ENCODE assay signal across 15 cellular contexts in the genomic region with DNA sequence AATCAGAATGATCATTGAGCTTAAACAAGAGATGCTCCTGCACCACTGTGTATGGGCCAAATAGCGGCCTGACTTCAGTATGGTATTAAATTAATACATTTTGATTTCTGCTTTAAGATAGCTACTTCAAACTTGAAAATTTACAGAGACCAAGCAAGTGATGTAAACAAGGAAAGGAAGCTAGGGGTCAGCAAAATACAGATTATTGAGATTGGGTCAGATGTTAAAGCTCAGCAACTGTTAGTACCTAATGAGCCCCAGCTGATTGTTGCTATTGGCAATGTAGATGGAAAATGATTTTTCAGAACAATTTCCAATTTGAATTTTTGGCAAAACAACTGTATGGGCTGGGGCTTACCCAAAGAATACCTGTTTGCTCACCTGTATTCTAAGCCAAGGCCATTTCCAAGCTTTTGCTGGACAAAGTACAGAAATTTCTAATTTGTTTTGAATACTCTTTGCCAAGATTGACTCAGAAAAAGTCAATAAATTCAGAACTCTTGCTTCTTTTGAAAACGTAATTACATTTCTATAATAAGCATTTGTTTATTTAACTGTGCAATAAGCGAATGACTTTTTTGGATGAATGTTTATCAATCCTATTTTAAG. TPM values are rescaled to one million over a fixed set of nuclear protein-coding genes. Genes with fewer than 3 reads are reported as not detected.
A peak's percentile ranks its signal among the peaks of the same experiment; 100 is the strongest.
DNase-seq lines count a peak whose midpoint lies in the region; ATAC-seq, FAIRE-seq and TF ChIP-seq lines count a peak whose summit lies in the region.
"Had no signal": no experiment of that assay in that cellular context is flagged by ENCODE, and none has a peak within 500 bp of the region (broad histone marks: within the 10 kb centered on the region; RNA-seq: fewer than 3 reads in every experiment).

No MANE protein-coding gene starts in this region.

- H2AFZ ChIP-seq in HCT116 (ENCODE audit: low read depth, low read length, poor library complexity, severe bottlenecking): no peak overlapping the region
- no peak overlapping the region for H2AFZ ChIP-seq in K562 (ENCODE audit: low read depth, low read length)

- H3K36me3 ChIP-seq in HCT116 (ENCODE audit: control insufficient read depth in 1 of 2, insufficient read depth in 2 of 2, low read length in 2 of 2) (no peaks in the 10 kb centered on the region), K562 (ENCODE audit: control insufficient read depth, insufficient read depth, low read length) (no peaks in the 10 kb centered on the region), mucosa of descending colon (ENCODE audit: low read depth) (no peaks in the 10 kb centered on the region), HAP-1 (replicated peaks) (no peaks in the 10 kb centered on the region)
- H3K36me3 ChIP-seq: BLaER1 treated with 17β-estradiol and CSF1 and Interleukin-3, amounts not matched to agents 10 nM and 100 nM had no signal

- 8% methylated on average over 3 of the region's 3 CpGs for WGBS in K562 (ENCODE audit: insufficient coverage, low coverage, missing lambda C conversion rate)

- FAIRE-seq in K562 (lab: Jason Lieb, UNC): peak; percentile 37
- FAIRE-seq: GM12891, H1 had no signal

- no peak for ATAC-seq in HCT116
- ATAC-seq in K562: no peak
- peak; percentile 15 for ATAC-seq in mucosa of descending colon
- ATAC-seq in HG02798 (IDR thresholded peaks at IDR 0.05; ENCODE audit: poor library complexity, unreplicated experiment): no peak

- H3K9ac ChIP-seq in HCT116 (ENCODE audit: low read length) (no peak overlapping the region), K562 (ENCODE audit: insufficient read depth in 1 of 2, low read depth in 2 of 2, low read length in 2 of 2) (no peak overlapping the region)
- H3K9ac ChIP-seq: BLaER1 treated with 17β-estradiol and CSF1 and Interleukin-3, amounts not matched to agents 10 nM and 100 nM had no signal

- H3K27ac ChIP-seq in C4-2B: no peak overlapping the region
- no peak overlapping the region for H3K27ac ChIP-seq in HCT116 (ENCODE audit: low read depth, low read length)
- H3K27ac ChIP-seq in K562 (ENCODE audit: extremely low read depth, low read depth, low read length): no peak overlapping the region
- H3K27ac ChIP-seq: BLaER1 treated with 17β-estradiol and CSF1 and Interleukin-3, amounts not matched to agents 10 nM and 100 nM had no signal

- intact Hi-C loops in HCT116 (cut with micrococcal nuclease) (no loop called here), K562 (cut with micrococcal nuclease) (no loop called here), mucosa of descending colon (cut with DNase I, micrococcal nuclease) (no loop called here)

- in situ Hi-C loops in K562 (cut with MboI): no loop called here
- in situ Hi-C loops in HAP-1 (cut with MboI; ENCODE audit: low sequenced_read_pairs): loop anchor here (25.0 kb wide), 1 partner anchor 681 kb away; no protein-coding TSS in a partner anchor

- no peaks in the 10 kb centered on the region for H4K20me1 ChIP-seq in HCT116 (ENCODE audit: insufficient read depth)
- no peaks in the 10 kb centered on the region for H4K20me1 ChIP-seq in K562 (replicated peaks; ENCODE audit: control insufficient read depth, insufficient read depth, low read length)
- H4K20me1 ChIP-seq: BLaER1 treated with 17β-estradiol and CSF1 and Interleukin-3, amounts not matched to agents 10 nM and 100 nM had no signal

- no peaks in the 10 kb centered on the region for H3K79me2 ChIP-seq in HCT116 (ENCODE audit: insufficient read depth, low read length)
- no peaks in the 10 kb centered on the region for H3K79me2 ChIP-seq in K562 (ENCODE audit: control insufficient read depth, insufficient read depth, low read length)

- H3K9me3 ChIP-seq in HCT116 (ENCODE audit: control insufficient read depth in 1 of 2, insufficient read depth in 1 of 2, low read depth in 1 of 2, low read length in 2 of 2) (no peaks in the 10 kb centered on the region), K562 (replicated peaks; ENCODE audit: control insufficient read depth, insufficient read depth, low read depth, low read length) (no peaks in the 10 kb centered on the region), mucosa of descending colon (no peaks in the 10 kb centered on the region), HAP-1 (no peaks in the 10 kb centered on the region)
- H3K9me3 ChIP-seq: BLaER1 treated with 17β-estradiol and CSF1 and Interleukin-3, amounts not matched to agents 10 nM and 100 nM had no signal

- H3K27me3 ChIP-seq in HCT116 (ENCODE audit: insufficient read depth, low read length): no peaks in the 10 kb centered on the region
- no peaks in the 10 kb centered on the region for H3K27me3 ChIP-seq in K562 (ENCODE audit: control insufficient read depth in 2 of 2, insufficient read depth in 2 of 2, low read length in 2 of 2)
- H3K27me3 ChIP-seq in HAP-1 (ENCODE audit: low read depth): peaks cover 6% of the 10 kb centered on the region; the same call in 1 of the 2 replicates
- H3K27me3 ChIP-seq: BLaER1 treated with 17β-estradiol and CSF1 and Interleukin-3, amounts not matched to agents 10 nM and 100 nM had no signal

- no peaks in the 10 kb centered on the region for H3K9me2 ChIP-seq in HCT116 (ENCODE audit: insufficient read depth)

- no peak for TF ChIP-seq POLR2A in HCT116 (IDR thresholded peaks at IDR 0.05; ENCODE audit: borderline replicate concordance, extremely low read depth, insufficient read depth, insufficient read length)
- TF ChIP-seq POLR2A in K562 (conservative IDR thresholded peaks at IDR 0.05): no peak

- RAD21 ChIA-PET in HCT116 (lab: Charles Lee; ENCODE audit: low non-redundant PET in 1 of 2, low total read pairs in 2 of 2, uncharacterized antibody in 2 of 2, unreplicated experiment in 2 of 2): no interaction called here

- H3K9me1 ChIP-seq in K562 (ENCODE audit: control insufficient read depth, insufficient read depth, low read length): no peaks in the 10 kb centered on the region

- no TSS peak for BruUV-seq in HCT116 (replicated peaks; lab: Mats Ljungman, UMichigan)
- no TSS peak for BruUV-seq in K562 (replicated peaks; lab: Mats Ljungman, UMichigan)

- POLR2A ChIA-PET in HCT116 (lab: Charles Lee) (interaction anchor here (1.1 kb wide), 1 partner anchor 13 kb away, joined by 3 read pairs; no protein-coding TSS in a partner anchor), K562 (lab: Yijun Ruan, JAX) (interaction anchor here (1.4 to 1.8 kb wide), 2 partner anchors 11 kb away, joined by 5 to 6 read pairs; no protein-coding TSS in a partner anchor)

- H3K4me1 ChIP-seq in HCT116 (ENCODE audit: control insufficient read depth in 1 of 2, insufficient read depth in 2 of 2, low read length in 2 of 2) (no peaks in the 10 kb centered on the region), K562 (replicated peaks in 1 of 2; ENCODE audit: control insufficient read depth in 2 of 2, insufficient read depth in 2 of 2, low read length in 2 of 2) (no peaks in the 10 kb centered on the region), mucosa of descending colon (ENCODE audit: low read depth) (no peaks in the 10 kb centered on the region), HAP-1 (peaks cover 11% of the 10 kb centered on the region)
- H3K4me1 ChIP-seq: BLaER1 treated with 17β-estradiol and CSF1 and Interleukin-3, amounts not matched to agents 10 nM and 100 nM had no signal

- TF ChIP-seq EP300 in K562 (IDR thresholded peaks at IDR 0.05; ENCODE audit: low read length): no peak

- peak; percentile 20; the same call in 1 of the 2 replicates for TF ChIP-seq RAD21 in HCT116 (IDR thresholded peaks at IDR 0.05; ENCODE audit: low read depth)
- no peak for TF ChIP-seq RAD21 in K562 (CRISPR knock-in tag; conservative IDR thresholded peaks at IDR 0.05 in 1 of 2, IDR thresholded peaks at IDR 0.05 in 1 of 2)

- H3K4me2 ChIP-seq in HCT116 (ENCODE audit: low read length) (no peak overlapping the region), K562 (ENCODE audit: insufficient read depth, low read length) (no peak overlapping the region)
- H3K4me2 ChIP-seq: BLaER1 treated with 17β-estradiol and CSF1 and Interleukin-3, amounts not matched to agents 10 nM and 100 nM had no signal

- DNase-seq in HCT116 (ENCODE audit: low read depth, low spot score) (no peak), K562 (ENCODE audit: extremely low read depth in 1 of 4, low spot score in 3 of 4) (no peak), mucosa of descending colon (no peak), nucleus accumbens (lab: John Stamatoyannopoulos, UW) (no peak), HAP-1 (ENCODE audit: low spot score in 2 of 2) (no peak)
- DNase-seq: ACHN; CD4-positive, alpha-beta T cell; DMS79; HCEC 1CT; IMR-90 had no signal

- TF ChIP-seq CTCF in C4-2B (conservative IDR thresholded peaks at IDR 0.05) (peak; percentile 22; the same call in 1 of the 2 replicates), HCT116 (IDR thresholded peaks at IDR 0.05 in 2 of 3, conservative IDR thresholded peaks at IDR 0.05 in 1 of 3; ENCODE audit: borderline replicate concordance in 1 of 3, insufficient read depth in 1 of 3, low read depth in 2 of 3, low read length in 2 of 3) (no peak), K562 (IDR thresholded peaks at IDR 0.05 in 2 of 3, conservative IDR thresholded peaks at IDR 0.05 in 1 of 3; ENCODE audit: insufficient read depth in 2 of 3, low read depth in 1 of 3, low read length in 3 of 3) (peak in 1 of 3 experiments; percentile 13; a peak in 1 of 6 replicates), mucosa of descending colon (IDR thresholded peaks at IDR 0.05) (no peak)

- H3K4me3 ChIP-seq in HCT116 (replicated peaks in 1 of 2; ENCODE audit: low read depth in 1 of 2, low read length in 2 of 2) (no peak overlapping the region), K562 (no peak overlapping the region), mucosa of descending colon (no peak overlapping the region), HAP-1 (no peak overlapping the region)
- H3K4me3 ChIP-seq: BLaER1 treated with 17β-estradiol and CSF1 and Interleukin-3, amounts not matched to agents 10 nM and 100 nM had no signal

- CTCF ChIA-PET in HCT116 (lab: Charles Lee): interaction anchor here (1.3 to 2.1 kb wide), 3 partner anchors 11 to 124 kb away, joined by 4 to 10 read pairs (median 6); partner anchors contain the start of gene CBLL1
- CTCF ChIA-PET in K562 (lab: Yijun Ruan, JAX; ENCODE audit: low intra/inter-chr PET ratio): interaction anchor here (0.6 to 1.0 kb wide), 2 partner anchors 279 to 301 kb away, joined by 3 read pairs; no protein-coding TSS in a partner anchor

RNA-seq across cellular contexts. Expression of gene DLD, which starts 23.0 kb away (rescaled TPM):
- total RNA-seq in HCT116 (2021; ENCODE audit: unreplicated experiment) (104 TPM), K562 (2014; rRNA removed) (128 and 130 TPM in 2 replicates), K562 (2014; rRNA removed; fragmentation: Illumina TruSeq; extraction: Trizol) (192 and 248 TPM in 2 replicates), K562 (2015; rRNA removed; fragmentation: Illumina TruSeq; extraction: Trizol) (138 and 155 TPM in 2 replicates), K562 (2021) (190 and 201 TPM in 2 replicates), mucosa of descending colon (100 to 1,000 TPM; 108 to 150 (median 113) TPM)
- polyA plus RNA-seq in HCT116 (2012): 52.6 and 69.5 TPM in 2 replicates
- 145 and 414 TPM in 2 replicates for total RNA-seq in K562 (2011; cell fraction: chromatin; rRNA removed; ENCODE audit: low replicate concordance)
- total RNA-seq in K562 (2011; cell fraction: nucleolus; rRNA removed): 52.5 and 60.0 TPM in 2 replicates
- total RNA-seq in K562 (2011; cell fraction: nucleoplasm; rRNA removed): 116 and 161 TPM in 2 replicates
- polyA plus RNA-seq in K562 (2011; rRNA removed) (269 and 357 TPM in 2 replicates), K562 (2014; fragmentation: Illumina TruSeq; extraction: Trizol) (553 and 639 TPM in 2 replicates), K562 (2014; fragmentation: Nextera tagmentation; extraction: Ambion mirVana) (100 to 1,000 TPM; 406 to 588 TPM), K562 (2014; rRNA removed) (230 and 247 TPM in 2 replicates)
- 144 and 306 TPM in 2 replicates for polyA plus RNA-seq in K562 (2011; cell fraction: cytosol; rRNA removed)
- polyA plus RNA-seq in K562 (2011; cell fraction: nucleus; rRNA removed): 65.1 and 120 TPM in 2 replicates
- 223 and 282 TPM in 2 replicates for polyA plus RNA-seq in K562 (2012)
- 509 and 557 TPM in 2 replicates for polyA minus RNA-seq in K562 (2011; rRNA and poly(A)+ RNA removed)
- 79.4 and 89.1 TPM in 2 replicates for polyA minus RNA-seq in K562 (2011; cell fraction: cytosol; rRNA and poly(A)+ RNA removed)
- polyA minus RNA-seq in K562 (2011; cell fraction: nucleus; rRNA and poly(A)+ RNA removed): 57.2 and 97.5 TPM in 2 replicates
